20 cellular contexts compared by ENCODE assay signal in genomic region chr1:226809785-226810571, GRCh38.
A peak's percentile ranks its signal among the peaks of the same experiment; 100 is the strongest.
DNase-seq lines count a peak whose midpoint lies in the region; ATAC-seq and TF ChIP-seq lines count a peak whose summit lies in the region.
"Had no signal": no experiment of that assay in that cellular context is flagged by ENCODE, and none has a peak within 500 bp of the region (broad histone marks: within the 10 kb centered on the region; RNA-seq: fewer than 3 reads in every experiment).

No MANE protein-coding gene starts in this region.

- peak; percentile 31 for DNase-seq in cardiac septum (ENCODE audit: low spot score)
- DNase-seq in heart right ventricle: no peak
- DNase-seq in endodermal cell: no peak
- no peak for DNase-seq in vagina (ENCODE audit: extremely low spot score in 2 of 2)
- no peak for DNase-seq in NCI-H2081 treated with DMSO at 0.1 percent for 48 hours (lab: John Stamatoyannopoulos, UW)
- DNase-seq in NCI-H526 (lab: John Stamatoyannopoulos, UW): no peak
- no peak for DNase-seq in RWPE1 (ENCODE audit: low spot score)
- DNase-seq: activated B cell treated with CpG ODN at 0.5 μM for 24 hours; COR-L47; heart left ventricle; KG1; left lung; natural killer cell; NCI-H1694; NCI-H526 treated with DMSO at 0.1 percent for 48 hours; right lobe of liver; stimulated activated naive CD8-positive, alpha-beta T cell treated with anti-CD3 and anti-CD28 coated beads, Interleukin-15, amount 100 ng/mL, for 72 hours had no signal

- intact Hi-C loops in cardiac septum (cut with DNase I) (no loop called here), heart right ventricle (cut with DNase I) (loop anchor here in 1 of 10 donors (10.0 kb wide), 1 partner anchor 55 kb away; no protein-coding TSS in a partner anchor), vagina (cut with DNase I) (no loop called here)

- POLR2A ChIA-PET in RWPE1 (lab: Yijun Ruan, JAX; ENCODE audit: low non-redundant PET): no interaction called here

- H3K27ac Mint-ChIP-seq in endodermal cell: no peak overlapping the region
- H3K27ac Mint-ChIP-seq: activated B cell treated with CpG ODN at 0.5 μM for 24 hours; natural killer cell; stimulated activated naive CD8-positive, alpha-beta T cell treated with anti-CD3 and anti-CD28 coated beads, Interleukin-15, amount 100 ng/mL, for 72 hours had no signal

- no peak overlapping the region for H3K4me3 ChIP-seq in heart right ventricle
- H3K4me3 ChIP-seq in endodermal cell (ENCODE audit: low read length): no peak overlapping the region
- H3K4me3 ChIP-seq in mesodermal cell (ENCODE audit: extremely low read depth, insufficient read depth, low read length, poor library complexity, severe bottlenecking): no peak overlapping the region
- no peak overlapping the region for H3K4me3 ChIP-seq in vagina
- H3K4me3 ChIP-seq: heart left ventricle, left lung, right lobe of liver had no signal

- TF ChIP-seq CTCF in heart right ventricle (IDR thresholded peaks at IDR 0.05): no peak
- TF ChIP-seq CTCF in endodermal cell (conservative IDR thresholded peaks at IDR 0.05): no peak
- TF ChIP-seq CTCF in vagina (IDR thresholded peaks at IDR 0.05): no peak
- TF ChIP-seq CTCF in RWPE1 (conservative IDR thresholded peaks at IDR 0.05; ENCODE audit: low read depth): no peak

- CTCF ChIA-PET in RWPE1 (lab: Yijun Ruan, JAX): interaction anchor here (0.5 to 1.7 kb wide), 4 partner anchors 14 to 184 kb away, joined by 3 to 8 read pairs (median 6); no protein-coding TSS in a partner anchor

- H3K4me1 ChIP-seq in heart right ventricle (peaks cover 4 to 15% (median 13%) of the 10 kb centered on the region in 9 donors), endodermal cell (ENCODE audit: control insufficient read depth, insufficient read depth, low read length) (peaks cover 2% of the 10 kb centered on the region), mesodermal cell (ENCODE audit: control insufficient read depth, insufficient read depth, low read length, poor library complexity, severe bottlenecking) (peaks cover 8% of the 10 kb centered on the region), vagina (peaks cover 22% of the 10 kb centered on the region)
- H3K4me1 ChIP-seq: right lobe of liver had no signal

- H3K36me3 Mint-ChIP-seq in endodermal cell (ENCODE audit: low read depth): no peaks in the 10 kb centered on the region
- H3K36me3 Mint-ChIP-seq: natural killer cell had no signal

- H3K27ac ChIP-seq in heart right ventricle: no peak overlapping the region
- H3K27ac ChIP-seq in endodermal cell (ENCODE audit: low read depth, low read length): peak overlapping the region; percentile 70
- H3K27ac ChIP-seq in mesodermal cell (ENCODE audit: low read depth, low read length, severe bottlenecking): peak overlapping the region; percentile 20
- H3K27ac ChIP-seq in vagina: peak overlapping the region; percentile 72
- no peak overlapping the region for H3K27ac ChIP-seq in RWPE1
- H3K27ac ChIP-seq: 22Rv1, left lung, right lobe of liver had no signal

- H3K9me3 Mint-ChIP-seq in endodermal cell: no peaks in the 10 kb centered on the region
- H3K9me3 Mint-ChIP-seq: activated B cell treated with CpG ODN at 0.5 μM for 24 hours; natural killer cell; stimulated activated naive CD8-positive, alpha-beta T cell treated with anti-CD3 and anti-CD28 coated beads, Interleukin-15, amount 100 ng/mL, for 72 hours had no signal

- H3K36me3 ChIP-seq in heart right ventricle (no peaks in the 10 kb centered on the region), endodermal cell (ENCODE audit: control insufficient read depth, insufficient read depth, low read length) (no peaks in the 10 kb centered on the region), mesodermal cell (ENCODE audit: control insufficient read depth, insufficient read depth, low read length) (no peaks in the 10 kb centered on the region), vagina (no peaks in the 10 kb centered on the region)
- H3K36me3 ChIP-seq: heart left ventricle, left lung, right lobe of liver had no signal

- TF ChIP-seq POLR2A in vagina (IDR thresholded peaks at IDR 0.05): no peak

- peaks cover 4% of the 10 kb centered on the region for H3K4me1 Mint-ChIP-seq in endodermal cell
- H3K4me1 Mint-ChIP-seq: activated B cell treated with CpG ODN at 0.5 μM for 24 hours, natural killer cell had no signal

- peaks cover 3% of the 10 kb centered on the region for H3K27me3 Mint-ChIP-seq in endodermal cell (ENCODE audit: insufficient read depth)
- H3K27me3 Mint-ChIP-seq: stimulated activated naive CD8-positive, alpha-beta T cell treated with anti-CD3 and anti-CD28 coated beads, Interleukin-15, amount 100 ng/mL, for 72 hours had no signal

- no peak overlapping the region for H3K9ac ChIP-seq in endodermal cell (ENCODE audit: extremely low read depth, low read length, poor library complexity, severe bottlenecking)

- H3K27me3 ChIP-seq in heart right ventricle (no peaks in the 10 kb centered on the region), endodermal cell (ENCODE audit: control insufficient read depth, insufficient read depth, low read length, poor library complexity, severe bottlenecking) (no peaks in the 10 kb centered on the region), vagina (no peaks in the 10 kb centered on the region)
- H3K27me3 ChIP-seq: heart left ventricle, left lung, right lobe of liver had no signal

- no peak overlapping the region for H3K4me3 Mint-ChIP-seq in endodermal cell
- H3K4me3 Mint-ChIP-seq: activated B cell treated with CpG ODN at 0.5 μM for 24 hours; natural killer cell; stimulated activated naive CD8-positive, alpha-beta T cell treated with anti-CD3 and anti-CD28 coated beads, Interleukin-15, amount 100 ng/mL, for 72 hours had no signal

- no peak for ATAC-seq in heart right ventricle
- ATAC-seq: heart left ventricle; left lung; natural killer cell; Panc1; right lobe of liver; stimulated activated naive CD8-positive, alpha-beta T cell treated with anti-CD3 and anti-CD28 coated beads, Interleukin-15, amount 100 ng/mL, for 72 hours had no signal

- WGBS in heart right ventricle, 2 donors: 91 to 93% methylated on average over 11 of the region's 11 CpGs
- 92% methylated on average over 10 to 11 of the region's 11 CpGs for WGBS in endodermal cell (ENCODE audit: insufficient coverage in 1 of 2, insufficient read length in 1 of 2), 2 experiments
- WGBS in mesodermal cell (ENCODE audit: insufficient coverage in 2 of 2), 2 experiments: 82 to 83% methylated on average over 7 to 10 of the region's 11 CpGs

- H3K9me3 ChIP-seq in heart right ventricle: no peaks in the 10 kb centered on the region
- H3K9me3 ChIP-seq in endodermal cell (ENCODE audit: control insufficient read depth, low read length): no peaks in the 10 kb centered on the region
- H3K9me3 ChIP-seq in mesodermal cell (ENCODE audit: control insufficient read depth, low read length): no peaks in the 10 kb centered on the region
- no peaks in the 10 kb centered on the region for H3K9me3 ChIP-seq in vagina
- H3K9me3 ChIP-seq: heart left ventricle, left lung, right lobe of liver had no signal

Comparison
In these comparisons a context has a peak if more than half of its experiments do, and no peak if none do; other contexts are left out.
1. H3K27ac ChIP-seq: peak in endodermal cell (single experiment), mesodermal cell (single experiment) and vagina (single experiment); none in heart right ventricle (0 of 10) and RWPE1 (single experiment).